In the genomic region with DNA sequence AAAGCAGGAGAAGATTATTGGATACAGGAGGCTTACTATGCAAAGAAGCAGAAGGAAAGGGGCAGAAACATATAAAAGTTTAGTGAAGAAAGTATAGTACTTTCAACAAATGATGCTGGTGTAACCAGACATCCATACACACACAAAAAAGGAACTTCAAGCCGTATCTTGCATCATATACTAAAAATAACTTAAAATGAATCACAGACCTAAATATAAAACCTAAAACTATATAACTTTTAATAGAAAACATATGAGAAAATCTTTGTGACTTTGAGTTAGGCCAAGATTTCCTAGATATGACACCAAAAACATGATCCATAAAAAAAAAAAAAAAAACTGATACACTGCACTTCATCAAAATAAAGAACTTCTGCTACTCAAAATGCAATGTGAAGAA, we compare ENCODE assay signal across 18 cellular contexts. TPM values are rescaled to one million over a fixed set of nuclear protein-coding genes. Genes with fewer than 3 reads are reported as not detected.
A peak's percentile ranks its signal among the peaks of the same experiment; 100 is the strongest.
DNase-seq lines count a peak whose midpoint lies in the region; ATAC-seq, FAIRE-seq and TF ChIP-seq lines count a peak whose summit lies in the region.
"Had no signal": no experiment of that assay in that cellular context is flagged by ENCODE, and none has a peak within 500 bp of the region (broad histone marks: within the 10 kb centered on the region; RNA-seq: fewer than 3 reads in every experiment).

No MANE protein-coding gene starts in this region.

- no peak for ATAC-seq in HG03139 (IDR thresholded peaks at IDR 0.05; ENCODE audit: unreplicated experiment)
- ATAC-seq: Right ventricle myocardium inferior had no signal

- H3K4me3 ChIP-seq in kidney (ENCODE audit: low read length in 2 of 2) (no peak overlapping the region), esophagus squamous epithelium (no peak overlapping the region)
- H3K4me3 ChIP-seq: ascending aorta, upper lobe of right lung had no signal

- no peaks in the 10 kb centered on the region for H3K9me3 ChIP-seq in kidney (ENCODE audit: control insufficient read depth in 1 of 2, low read length in 2 of 2)
- H3K9me3 ChIP-seq in esophagus squamous epithelium: no peaks in the 10 kb centered on the region
- H3K9me3 ChIP-seq: ascending aorta, upper lobe of right lung had no signal

- no peak overlapping the region for H3K4me3 Mint-ChIP-seq in activated naive CD8-positive, alpha-beta T cell
- H3K4me3 Mint-ChIP-seq in activated naive CD8-positive, alpha-beta T cell treated with anti-CD3 and anti-CD28 coated beads for 36 hours: no peak overlapping the region
- H3K4me3 Mint-ChIP-seq: mesothelial cell of epicardium had no signal

- no peaks in the 10 kb centered on the region for H3K4me1 ChIP-seq in kidney (ENCODE audit: control insufficient read depth in 1 of 2, insufficient read depth in 1 of 2, low read depth in 1 of 2, low read length in 2 of 2)
- H3K4me1 ChIP-seq in esophagus squamous epithelium: peaks cover 3 to 40% (median 3%) of the 10 kb centered on the region in 3 donors

- H3K27ac Mint-ChIP-seq in activated naive CD8-positive, alpha-beta T cell: peak overlapping the region; percentile 23
- H3K27ac Mint-ChIP-seq in activated naive CD8-positive, alpha-beta T cell treated with anti-CD3 and anti-CD28 coated beads for 36 hours: no peak overlapping the region
- H3K27ac Mint-ChIP-seq: mesothelial cell of epicardium had no signal

- peaks cover 52% of the 10 kb centered on the region for H3K4me1 Mint-ChIP-seq in activated naive CD8-positive, alpha-beta T cell (ENCODE audit: low read depth)
- peaks cover 42% of the 10 kb centered on the region for H3K4me1 Mint-ChIP-seq in activated naive CD8-positive, alpha-beta T cell treated with anti-CD3 and anti-CD28 coated beads for 36 hours
- H3K4me1 Mint-ChIP-seq: mesothelial cell of epicardium had no signal

- no peaks in the 10 kb centered on the region for H3K9me3 Mint-ChIP-seq in activated naive CD8-positive, alpha-beta T cell (ENCODE audit: low read depth)
- H3K9me3 Mint-ChIP-seq in activated naive CD8-positive, alpha-beta T cell treated with anti-CD3 and anti-CD28 coated beads for 36 hours: peaks cover 3% of the 10 kb centered on the region
- H3K9me3 Mint-ChIP-seq: mesothelial cell of epicardium had no signal

- H3K36me3 ChIP-seq in kidney (ENCODE audit: control insufficient read depth in 1 of 2, insufficient read depth in 2 of 2, low read length in 2 of 2) (peaks cover 6 to 9% of the 10 kb centered on the region in 2 donors), esophagus squamous epithelium (peaks cover 0 to 78% (median 0%) of the 10 kb centered on the region in 3 donors)

- FAIRE-seq in RCC 7860 (lab: Jason Lieb, UNC) (peak; percentile 35), kidney (lab: Jason Lieb, UNC) (no peak)
- FAIRE-seq: endometrium had no signal

- H3K9ac ChIP-seq in kidney (ENCODE audit: low read length in 2 of 2): no peak overlapping the region

- no peak for TF ChIP-seq POLR2A in esophagus squamous epithelium (IDR thresholded peaks at IDR 0.05)

- DNase-seq in activated naive CD8-positive, alpha-beta T cell treated with anti-CD3 and anti-CD28 coated beads for 36 hours: no peak
- no peak for DNase-seq in RCC 7860 (ENCODE audit: low spot score)
- peak; percentile 40 for DNase-seq in dedifferentiated amniotic fluid mesenchymal stem cell (ENCODE audit: extremely low spot score)
- DNase-seq in kidney: no peak
- DNase-seq in esophagus squamous epithelium (lab: John Stamatoyannopoulos, UW): no peak
- no peak for DNase-seq in DMS114 treated with DMSO at 0.1 percent for 48 hours (lab: John Stamatoyannopoulos, UW; ENCODE audit: unreplicated experiment)
- DNase-seq: GDM1; NCI-H1105 treated with DMSO at 0.1 percent for 48 hours; occipital lobe; stimulated activated CD4-positive, alpha-beta T cell treated with anti-CD3 and anti-CD28 coated beads, Interleukin-15, amount 100 ng/mL, for 24 hours; upper lobe of right lung had no signal

- no peaks in the 10 kb centered on the region for H3K27me3 Mint-ChIP-seq in activated naive CD8-positive, alpha-beta T cell
- H3K27me3 Mint-ChIP-seq in activated naive CD8-positive, alpha-beta T cell treated with anti-CD3 and anti-CD28 coated beads for 36 hours: no peaks in the 10 kb centered on the region

- intact Hi-C loops in kidney (cut with DNase I) (no loop called here), esophagus squamous epithelium (cut with DNase I) (no loop called here)

- no peaks in the 10 kb centered on the region for H3K27me3 ChIP-seq in esophagus squamous epithelium
- H3K27me3 ChIP-seq: ascending aorta, upper lobe of right lung had no signal

- no peak for TF ChIP-seq CTCF in kidney (IDR thresholded peaks at IDR 0.05; ENCODE audit: borderline replicate concordance, extremely low read depth, insufficient read depth)
- TF ChIP-seq CTCF in esophagus squamous epithelium (IDR thresholded peaks at IDR 0.05): no peak

- 60 to 65% methylated on average over 1 of the region's 1 CpG for WGBS in esophagus squamous epithelium, 2 donors

- peaks cover 42% of the 10 kb centered on the region for H3K36me3 Mint-ChIP-seq in activated naive CD8-positive, alpha-beta T cell
- H3K36me3 Mint-ChIP-seq in activated naive CD8-positive, alpha-beta T cell treated with anti-CD3 and anti-CD28 coated beads for 36 hours: peaks cover 60% of the 10 kb centered on the region

- no peak overlapping the region for H3K27ac ChIP-seq in kidney (ENCODE audit: low read depth in 2 of 2, low read length in 2 of 2)
- no peak overlapping the region for H3K27ac ChIP-seq in esophagus squamous epithelium
- H3K27ac ChIP-seq: ascending aorta, upper lobe of right lung, VCaP had no signal

RNA-seq across cellular contexts. Expression of a gene that starts 40.9 kb away (rescaled TPM):
- 10 to 100 TPM; 94.9 to 96.9 TPM for total RNA-seq in activated naive CD8-positive, alpha-beta T cell treated with anti-CD3 and anti-CD28 coated beads for 36 hours
- total RNA-seq in kidney (97.7 TPM), esophagus squamous epithelium (10 to 100 TPM; 33.5 to 54.0 (median 47.0) TPM)
- polyA plus RNA-seq in kidney (ENCODE audit: insufficient read depth, low read depth, low replicate concordance): 37.9 TPM
